Comparison of ENCODE assay signal across 11 cellular contexts in the genomic region with DNA sequence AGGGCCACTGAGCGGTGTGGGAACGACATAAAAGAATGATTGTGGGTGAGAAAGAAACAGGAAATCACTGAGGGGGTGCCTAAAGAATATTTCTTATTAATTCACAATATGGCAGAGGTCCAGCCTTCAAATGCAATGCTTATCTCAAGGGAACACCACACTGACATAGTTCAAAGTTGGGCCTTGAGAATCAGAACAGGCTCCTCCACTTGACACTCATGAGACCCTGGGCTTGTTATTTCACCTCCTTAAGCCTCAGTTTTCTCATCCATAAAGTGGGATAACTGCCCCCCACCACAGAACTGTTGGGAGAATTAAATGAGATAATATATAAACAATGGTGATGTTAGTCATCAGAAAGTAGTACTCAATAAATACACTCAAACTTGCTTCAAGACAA. TPM values are rescaled to one million over a fixed set of nuclear protein-coding genes. Genes with fewer than 3 reads are reported as not detected.
DNase-seq lines count a peak whose midpoint lies in the region; ATAC-seq, FAIRE-seq and TF ChIP-seq lines count a peak whose summit lies in the region.
"Had no signal": no experiment of that assay in that cellular context is flagged by ENCODE, and none has a peak within 500 bp of the region (broad histone marks: within the 10 kb centered on the region; RNA-seq: fewer than 3 reads in every experiment).

No MANE protein-coding gene starts in this region.

- H3K27ac ChIP-seq in DND-41 (ENCODE audit: low read length), result peak overlapping the region; percentile 72
- no peak overlapping the region for H3K27ac ChIP-seq in K562 (ENCODE audit: extremely low read depth, low read depth, low read length)
- no peak overlapping the region for H3K27ac ChIP-seq in SJCRH30

- H2AFZ ChIP-seq in DND-41 (ENCODE audit: low read depth, low read length) (no peak overlapping the region), Loucy (ENCODE audit: low read length) (no peak overlapping the region), K562 (ENCODE audit: low read depth, low read length) (no peak overlapping the region)

- TF ChIP-seq POLR2A in K562 (conservative IDR thresholded peaks at IDR 0.05), result no peak

- in situ Hi-C loops in K562 (cut with MboI), result no loop called here

- intact Hi-C loops in K562 (cut with micrococcal nuclease) (no loop called here), CD14-positive monocyte (cut with micrococcal nuclease) (no loop called here)

- CTCF ChIA-PET in K562 (lab: Yijun Ruan, JAX; ENCODE audit: low intra/inter-chr PET ratio), result no interaction called here

- H3K9me1 ChIP-seq in K562 (ENCODE audit: control insufficient read depth, insufficient read depth, low read length), result no peaks in the 10 kb centered on the region

- no peak overlapping the region for H3K9ac ChIP-seq in DND-41 (ENCODE audit: low read depth, low read length)
- H3K9ac ChIP-seq in Loucy (ENCODE audit: low read depth, low read length, poor library complexity, severe bottlenecking), result no peak overlapping the region
- no peak overlapping the region for H3K9ac ChIP-seq in K562 (ENCODE audit: insufficient read depth in 1 of 2, low read depth in 2 of 2, low read length in 2 of 2)

- no TSS peak for BruUV-seq in K562 (replicated peaks; lab: Mats Ljungman, UMichigan)

- no peaks in the 10 kb centered on the region for H3K36me3 Mint-ChIP-seq in natural killer cell treated with Interleukin-12 subunit alpha and Interleukin-12 subunit beta and Interleukin-15 and Interleukin-18, amount 100 ng/mL, for 72 hours
- peaks cover 0 to 2% of the 10 kb centered on the region in 2 donors for H3K36me3 Mint-ChIP-seq in CD14-positive monocyte

- no peaks in the 10 kb centered on the region for H3K9me3 ChIP-seq in DND-41 (ENCODE audit: insufficient read depth, low read length, severe bottlenecking)
- no peaks in the 10 kb centered on the region for H3K9me3 ChIP-seq in Loucy (ENCODE audit: insufficient read depth, low read depth, low read length)
- no peaks in the 10 kb centered on the region for H3K9me3 ChIP-seq in K562 (replicated peaks; ENCODE audit: control insufficient read depth, insufficient read depth, low read depth, low read length)
- 0 out of 2 replicates have a peak, but pooled peaks cover 2% of the 10 kb centered on the region for H3K9me3 ChIP-seq in SJCRH30 (replicated peaks)
- H3K9me3 ChIP-seq: SJSA1 had no signal

- H3K4me2 ChIP-seq in DND-41 (ENCODE audit: insufficient read depth, low read length) (peak overlapping the region; percentile 52; the same call in 1 of the 2 replicates), Loucy (ENCODE audit: low read depth, low read length, poor library complexity, severe bottlenecking) (peak overlapping the region; percentile 66), K562 (ENCODE audit: insufficient read depth, low read length) (no peak overlapping the region)

- no peaks in the 10 kb centered on the region for H4K20me1 ChIP-seq in DND-41 (ENCODE audit: insufficient read depth, low read length)
- no peaks in the 10 kb centered on the region for H4K20me1 ChIP-seq in Loucy (ENCODE audit: insufficient read depth, low read length, poor library complexity, severe bottlenecking)
- H4K20me1 ChIP-seq in K562 (replicated peaks; ENCODE audit: control insufficient read depth, insufficient read depth, low read length), result no peaks in the 10 kb centered on the region

- H3F3A ChIP-seq in Loucy (ENCODE audit: low read depth), result no peaks in the 10 kb centered on the region

- TF ChIP-seq RAD21 in K562 (CRISPR knock-in tag; conservative IDR thresholded peaks at IDR 0.05 in 1 of 2, IDR thresholded peaks at IDR 0.05 in 1 of 2), result no peak

- H3K4me1 ChIP-seq in DND-41 (ENCODE audit: insufficient read depth, low read length) (peaks cover 36% of the 10 kb centered on the region), Loucy (ENCODE audit: insufficient read depth, low read length, poor library complexity, severe bottlenecking) (peaks cover 26% of the 10 kb centered on the region), K562 (replicated peaks in 1 of 2; ENCODE audit: control insufficient read depth in 2 of 2, insufficient read depth in 2 of 2, low read length in 2 of 2) (peaks cover 0 to 32% of the 10 kb centered on the region in 2 experiments; a peak in 4 of 5 replicates), SJCRH30 (peaks cover 48% of the 10 kb centered on the region)

- no peaks in the 10 kb centered on the region for H3K9me2 ChIP-seq in Loucy (replicated peaks; ENCODE audit: low read depth, low read length)

- DNase-seq in DND-41 (no peak), K562 (ENCODE audit: extremely low read depth in 1 of 4, low spot score in 3 of 4) (peak in 1 of 4 experiments; percentile 39), kidney tubule cell (ENCODE audit: low spot score) (no peak), SJCRH30 (no peak), CD14-positive monocyte (ENCODE audit: low spot score) (no peak)
- no peak for DNase-seq in natural killer cell treated with Interleukin-12 subunit alpha and Interleukin-12 subunit beta and Interleukin-15 and Interleukin-18, amount 100 ng/mL, for 72 hours (ENCODE audit: low spot score)
- DNase-seq: caudate nucleus, midbrain, NCI-H2227 treated with DMSO at 0.1 percent for 48 hours had no signal

- H3K9me3 Mint-ChIP-seq in natural killer cell treated with Interleukin-12 subunit alpha and Interleukin-12 subunit beta and Interleukin-15 and Interleukin-18, amount 100 ng/mL, for 72 hours, result no peaks in the 10 kb centered on the region
- H3K9me3 Mint-ChIP-seq in CD14-positive monocyte, result peaks cover 0 to 1% (median 0%) of the 10 kb centered on the region in 7 donors

- no peak for TF ChIP-seq CTCF in DND-41 (IDR thresholded peaks at IDR 0.05; ENCODE audit: borderline replicate concordance, extremely low read depth, low read length, poor library complexity, severe bottlenecking)
- no peak for TF ChIP-seq CTCF in Loucy (conservative IDR thresholded peaks at IDR 0.05; ENCODE audit: low read length)
- no peak for TF ChIP-seq CTCF in K562 (IDR thresholded peaks at IDR 0.05 in 2 of 3, conservative IDR thresholded peaks at IDR 0.05 in 1 of 3; ENCODE audit: insufficient read depth in 2 of 3, low read depth in 1 of 3, low read length in 3 of 3)
- no peak for TF ChIP-seq CTCF in CD14-positive monocyte (IDR thresholded peaks at IDR 0.05)

- no peak for TF ChIP-seq EP300 in K562 (IDR thresholded peaks at IDR 0.05; ENCODE audit: low read length)

- no peak for ATAC-seq in DND-41 (ENCODE audit: insufficient read depth, low read depth)
- ATAC-seq in K562, result no peak
- no peak for ATAC-seq in natural killer cell treated with Interleukin-12 subunit alpha and Interleukin-12 subunit beta and Interleukin-15 and Interleukin-18, amount 100 ng/mL, for 72 hours

- H3K27me3 ChIP-seq in DND-41 (ENCODE audit: insufficient read depth, low read length, poor library complexity) (no peaks in the 10 kb centered on the region), Loucy (ENCODE audit: insufficient read depth, low read length, poor library complexity, severe bottlenecking) (no peaks in the 10 kb centered on the region), K562 (ENCODE audit: control insufficient read depth in 2 of 2, insufficient read depth in 2 of 2, low read length in 2 of 2) (no peaks in the 10 kb centered on the region), SJCRH30 (no peaks in the 10 kb centered on the region)
- H3K27me3 ChIP-seq: SJSA1 had no signal

- H3K36me3 ChIP-seq in DND-41 (ENCODE audit: insufficient read depth, low read length) (no peaks in the 10 kb centered on the region), Loucy (ENCODE audit: insufficient read depth, low read length) (no peaks in the 10 kb centered on the region), K562 (ENCODE audit: control insufficient read depth, insufficient read depth, low read length) (no peaks in the 10 kb centered on the region), SJCRH30 (no peaks in the 10 kb centered on the region)
- H3K36me3 ChIP-seq: SJSA1 had no signal

- peak overlapping the region; percentile 89 for H3K4me3 Mint-ChIP-seq in natural killer cell treated with Interleukin-12 subunit alpha and Interleukin-12 subunit beta and Interleukin-15 and Interleukin-18, amount 100 ng/mL, for 72 hours
- H3K4me3 Mint-ChIP-seq in CD14-positive monocyte, result no peak overlapping the region

- 35% methylated on average over 2 of the region's 2 CpGs for WGBS in K562 (ENCODE audit: insufficient coverage, low coverage, missing lambda C conversion rate)

- H3K4me3 ChIP-seq in DND-41 (ENCODE audit: low read depth in 1 of 2, low read length in 2 of 2), result no peak overlapping the region
- H3K4me3 ChIP-seq in Loucy (ENCODE audit: low read length, poor library complexity, severe bottlenecking), result peak overlapping the region; percentile 12
- H3K4me3 ChIP-seq in K562, result no peak overlapping the region
- no peak overlapping the region for H3K4me3 ChIP-seq in SJCRH30
- H3K4me3 ChIP-seq: SJSA1 had no signal

- FAIRE-seq in K562 (lab: Jason Lieb, UNC), result no peak

- peak overlapping the region; percentile 90 to 92 for H3K27ac Mint-ChIP-seq in natural killer cell treated with Interleukin-12 subunit alpha and Interleukin-12 subunit beta and Interleukin-15 and Interleukin-18, amount 100 ng/mL, for 72 hours
- peak overlapping the region in 1 of 7 donors; percentile 82 for H3K27ac Mint-ChIP-seq in CD14-positive monocyte

- peaks cover 34 to 37% of the 10 kb centered on the region in 2 donors for H3K4me1 Mint-ChIP-seq in natural killer cell treated with Interleukin-12 subunit alpha and Interleukin-12 subunit beta and Interleukin-15 and Interleukin-18, amount 100 ng/mL, for 72 hours (ENCODE audit: low read depth in 2 of 2)
- H3K4me1 Mint-ChIP-seq in CD14-positive monocyte, result peaks cover 47% of the 10 kb centered on the region

- POLR2A ChIA-PET in K562 (lab: Yijun Ruan, JAX), result interaction anchor here (1.8 kb wide), 1 partner anchor 14 kb away, joined by 6 read pairs; no protein-coding TSS in a partner anchor

- H3K27me3 Mint-ChIP-seq in natural killer cell treated with Interleukin-12 subunit alpha and Interleukin-12 subunit beta and Interleukin-15 and Interleukin-18, amount 100 ng/mL, for 72 hours, result no peaks in the 10 kb centered on the region
- H3K27me3 Mint-ChIP-seq in CD14-positive monocyte (ENCODE audit: low read depth in 3 of 3), result peaks cover 0 to 4% (median 0%) of the 10 kb centered on the region in 3 donors

- H3K79me2 ChIP-seq in DND-41 (ENCODE audit: insufficient read depth, low read length) (no peaks in the 10 kb centered on the region), Loucy (ENCODE audit: insufficient read depth, low read length) (no peaks in the 10 kb centered on the region), K562 (ENCODE audit: control insufficient read depth, insufficient read depth, low read length) (no peaks in the 10 kb centered on the region)

RNA-seq across cellular contexts. Expression of a gene that starts 40.4 kb away (rescaled TPM):
- 15.1 and 38.1 TPM in 2 replicates for total RNA-seq in K562 (2011; cell fraction: chromatin; rRNA removed; ENCODE audit: low replicate concordance)
- total RNA-seq in K562 (2011; cell fraction: nucleolus; rRNA removed), result 9.8 and 11.2 TPM in 2 replicates
- 14.4 and 21.6 TPM in 2 replicates for total RNA-seq in K562 (2011; cell fraction: nucleoplasm; rRNA removed)
- total RNA-seq in K562 (2014; rRNA removed) (15.5 and 16.2 TPM in 2 replicates), K562 (2014; rRNA removed; fragmentation: Illumina TruSeq; extraction: Trizol) (29.7 and 33.9 TPM in 2 replicates), K562 (2015; rRNA removed; fragmentation: Illumina TruSeq; extraction: Trizol) (21.6 and 24.3 TPM in 2 replicates), K562 (2021) (18.4 and 21.1 TPM in 2 replicates)
- polyA plus RNA-seq in K562 (2011; rRNA removed) (25.6 and 25.8 TPM in 2 replicates), K562 (2014; fragmentation: Illumina TruSeq; extraction: Trizol) (20.2 and 22.0 TPM in 2 replicates), K562 (2014; fragmentation: Nextera tagmentation; extraction: Ambion mirVana) (10 to 100 TPM; 17.8 to 19.0 TPM), K562 (2014; rRNA removed) (11.8 and 13.3 TPM in 2 replicates), CD14-positive monocyte (1 to 10 TPM; 3.7 to 5.6 TPM)
- polyA plus RNA-seq in K562 (2011; cell fraction: cytosol; rRNA removed), result 4.0 and 10.9 TPM in 2 replicates
- 7.1 and 10.8 TPM in 2 replicates for polyA plus RNA-seq in K562 (2011; cell fraction: nucleus; rRNA removed)
- 14.6 and 19.2 TPM in 2 replicates for polyA plus RNA-seq in K562 (2012)
- 38.4 and 50.9 TPM in 2 replicates for polyA minus RNA-seq in K562 (2011; rRNA and poly(A)+ RNA removed)
- 16.6 and 20.7 TPM in 2 replicates for polyA minus RNA-seq in K562 (2011; cell fraction: cytosol; rRNA and poly(A)+ RNA removed)
- 13.2 and 34.0 TPM in 2 replicates for polyA minus RNA-seq in K562 (2011; cell fraction: nucleus; rRNA and poly(A)+ RNA removed)
- total RNA-seq in natural killer cell treated with Interleukin-12 subunit alpha and Interleukin-12 subunit beta and Interleukin-15 and Interleukin-18, amount 100 ng/mL, for 72 hours, result 10 to 100 TPM; 10.4 to 14.3 TPM
- 14.1 and 14.6 TPM in 2 replicates for total RNA-seq in SJCRH30 (2014; rRNA removed; shearing (Covaris generic))
